8 cellular contexts compared by ENCODE assay signal in the genomic region with DNA sequence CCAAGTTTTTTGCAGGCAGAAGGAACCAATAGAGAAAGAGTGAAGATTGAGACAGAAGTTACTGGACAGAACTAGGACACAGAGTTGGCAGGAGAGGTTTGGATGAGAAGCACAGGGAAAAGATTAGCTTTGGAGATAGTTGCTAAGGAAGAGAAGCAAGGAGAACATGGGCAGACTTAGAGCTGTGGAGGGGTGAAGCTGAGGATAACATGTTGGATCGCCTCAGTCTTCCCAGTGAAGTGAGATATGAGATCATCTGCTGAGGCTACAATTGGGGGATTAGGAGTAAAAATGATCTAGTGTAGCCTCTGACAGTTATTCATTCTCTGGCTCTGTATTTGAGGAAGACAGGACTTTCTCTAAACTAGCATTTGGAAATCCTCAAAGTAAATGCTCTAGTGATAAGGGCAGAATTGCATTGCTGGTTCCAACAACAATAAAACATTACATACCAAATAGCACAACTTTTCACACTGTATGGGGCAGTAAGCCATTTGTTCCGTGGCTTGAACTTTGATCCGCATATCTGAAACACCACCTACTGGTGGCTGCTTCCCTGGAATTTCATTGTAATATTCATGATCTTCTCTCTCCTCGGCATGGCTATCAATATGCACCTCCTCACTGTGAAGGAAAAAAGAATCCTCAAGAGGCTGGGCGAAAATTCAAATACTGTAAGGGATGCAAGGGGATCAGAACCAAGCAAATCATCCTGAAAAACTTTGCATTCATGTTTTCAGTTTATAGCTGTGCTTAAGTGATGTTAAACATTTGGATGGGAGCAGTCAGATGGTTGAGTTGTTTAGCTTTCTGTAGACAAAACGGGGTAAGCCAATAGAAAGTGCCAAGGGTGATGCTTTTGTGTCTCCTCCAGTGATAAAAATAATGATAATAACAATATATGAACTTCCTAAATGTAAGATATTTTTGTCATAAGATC. TPM values are rescaled to one million over a fixed set of nuclear protein-coding genes. Genes with fewer than 3 reads are reported as not detected.
DNase-seq lines count a peak whose midpoint lies in the region; ATAC-seq, FAIRE-seq and TF ChIP-seq lines count a peak whose summit lies in the region.

No MANE protein-coding gene starts in this region.

- no peaks in the 10 kb centered on the region for H3K4me1 ChIP-seq in left lung

- peaks cover 0 to 3% (median 0%) of the 10 kb centered on the region in 3 donors for H3K9me3 Mint-ChIP-seq in T-cell

- no peak overlapping the region for H3K4me3 ChIP-seq in AG09309 (ENCODE audit: control insufficient read depth, low read depth, low read length)
- H3K4me3 ChIP-seq in left lung: no peak overlapping the region

- H3K36me3 Mint-ChIP-seq in T-cell: no peaks in the 10 kb centered on the region

- DNase-seq in AG09309 (ENCODE audit: low read depth): peak; percentile 31
- DNase-seq in HTR-8/SVneo (ENCODE audit: insufficient read length, low spot score): peak; percentile 30
- DNase-seq in amniotic epithelial cell (ENCODE audit: low read depth): peak; percentile 92
- no peak for DNase-seq in left lung
- DNase-seq in DMS114 treated with DMSO at 0.1 percent for 48 hours (lab: John Stamatoyannopoulos, UW; ENCODE audit: unreplicated experiment): no peak
- DNase-seq in T-cell: no peak

- no peak overlapping the region for H3K27ac ChIP-seq in left lung

- POLR2A ChIA-PET in T-cell (lab: Charles Lee): no interaction called here

- CTCF ChIA-PET in T-cell (lab: Charles Lee): interaction anchor here (0.7 to 1.2 kb wide), 2 partner anchors 121 to 290 kb away, joined by 3 to 6 read pairs; no protein-coding TSS in a partner anchor

- no peaks in the 10 kb centered on the region for H3K36me3 ChIP-seq in left lung

- ATAC-seq in left lung (peak; percentile 83), T-cell (replicated peaks in 1 of 4) (no peak), GM19395 (IDR thresholded peaks at IDR 0.05; ENCODE audit: unreplicated experiment) (no peak), HG03175 (IDR thresholded peaks at IDR 0.05; ENCODE audit: unreplicated experiment) (no peak)

- no peak overlapping the region for H3K4me3 Mint-ChIP-seq in T-cell

- peak; percentile 42 for FAIRE-seq in HTR-8/SVneo (lab: Jason Lieb, UNC)

- TF ChIP-seq CTCF in AG09309 (IDR thresholded peaks at IDR 0.05; ENCODE audit: control insufficient read depth, insufficient read depth, low read depth, low read length, missing control alignments) (peak; percentile 63), left lung (IDR thresholded peaks at IDR 0.05) (no peak)

- H3K9me3 ChIP-seq in left lung: no peaks in the 10 kb centered on the region

- no peaks in the 10 kb centered on the region for H3K27me3 ChIP-seq in left lung

- H3K27me3 Mint-ChIP-seq in T-cell: peaks cover 11 to 14% of the 10 kb centered on the region in 2 donors

- H3K27ac Mint-ChIP-seq in T-cell: no peak overlapping the region

- intact Hi-C loops in left lung (cut with DNase I): no loop called here

- no peaks in the 10 kb centered on the region for H3K4me1 Mint-ChIP-seq in T-cell

RNA-seq across cellular contexts. Expression of gene EID1, which starts 22.2 kb away (rescaled TPM):
- total RNA-seq in left lung (10 to 100 TPM; 80.2 to 91.5 TPM), T-cell (10 to 100 TPM; 43.4 to 82.0 (median 74.4) TPM)

RNA-seq across cellular contexts. Expression of gene CEP152, which starts 44.9 kb away (rescaled TPM):
- total RNA-seq in left lung: 1 to 10 TPM; 4.1 to 6.6 TPM
- 10 to 100 TPM in 3 of 5 donors, 1 to 10 TPM in 2; 6.6 to 11.4 (median 10.3) TPM for total RNA-seq in T-cell

Comparison
In these comparisons a context has a peak if more than half of its experiments do, and no peak if none do; other contexts are left out.
1. DNase-seq: peak in AG09309 (single experiment), HTR-8/SVneo (single experiment) and amniotic epithelial cell (single experiment); none in left lung (0 of 2), DMS114 treated with DMSO at 0.1 percent for 48 hours (single experiment) and T-cell (0 of 34).